11 cellular contexts compared by ENCODE assay signal in genomic region chr16:58198739-58199411, GRCh38. TPM values are rescaled to one million over a fixed set of nuclear protein-coding genes. Genes with fewer than 3 reads are reported as not detected.
DNase-seq lines count a peak whose midpoint lies in the region; ATAC-seq and TF ChIP-seq lines count a peak whose summit lies in the region.
"Had no signal": no experiment of that assay in that cellular context is flagged by ENCODE, and none has a peak within 500 bp of the region (broad histone marks: within the 10 kb centered on the region; RNA-seq: fewer than 3 reads in every experiment).

No MANE protein-coding gene starts in this region.

- H3K27me3 ChIP-seq in SK-N-SH (ENCODE audit: insufficient read depth) (peaks cover 5% of the 10 kb centered on the region; the same call in 1 of the 2 replicates), osteoblast (ENCODE audit: insufficient read depth, low read length) (peaks cover 12% of the 10 kb centered on the region)

- peaks cover 29% of the 10 kb centered on the region for H3K4me1 Mint-ChIP-seq in dendritic cell treated with granulocyte-macrophage colony-stimulating factor and Interleukin-4, amounts not matched to agents 40 ng/mL and 50 ng/mL, for 4 days (ENCODE audit: low read depth)

- WGBS in SK-N-SH (ENCODE audit: low lambda C conversion rate), result 92% methylated on average over 3 of the region's 3 CpGs

- DNase-seq in SK-N-SH, result no peak
- peak; percentile 7 for DNase-seq in NAMALWA (ENCODE audit: low spot score)
- no peak for DNase-seq in osteoblast (ENCODE audit: insufficient read length, low spot score, missing footprints)
- DNase-seq in activated effector memory CD4-positive, alpha-beta T cell treated with Interleukin-2 at 50 U/mL for 16 hours, result no peak
- DNase-seq in left colon, result no peak

- peaks cover 36% of the 10 kb centered on the region for H3K79me2 ChIP-seq in SK-N-SH (ENCODE audit: insufficient read depth)
- H3K79me2 ChIP-seq in osteoblast (ENCODE audit: insufficient read depth, low read length), result peaks cover 34% of the 10 kb centered on the region

- H3K9me2 ChIP-seq in SK-N-SH, result no peaks in the 10 kb centered on the region

- TF ChIP-seq EP300 in SK-N-SH (IDR thresholded peaks at IDR 0.05; ENCODE audit: borderline replicate concordance in 1 of 2, low read depth in 1 of 2, low read length in 1 of 2), result no peak

- ATAC-seq in SK-N-SH treated with all-trans-retinoic acid at 6 μM for 48 hours (no peak), HG03159 (IDR thresholded peaks at IDR 0.05; ENCODE audit: unreplicated experiment) (no peak), left colon (no peak)

- H3K4me1 ChIP-seq in SK-N-SH (ENCODE audit: control insufficient read depth in 1 of 2, insufficient read depth in 2 of 2, low read depth in 1 of 2, low read length in 1 of 2) (peaks cover 6 to 15% of the 10 kb centered on the region in 2 experiments; a peak in 3 of 4 replicates), osteoblast (ENCODE audit: insufficient read depth, low read length) (peaks cover 12% of the 10 kb centered on the region)

- peaks cover 35% of the 10 kb centered on the region for H3K36me3 Mint-ChIP-seq in dendritic cell treated with granulocyte-macrophage colony-stimulating factor and Interleukin-4, amounts not matched to agents 40 ng/mL and 50 ng/mL, for 4 days (ENCODE audit: low read depth)

- CTCF ChIA-PET in SK-N-SH (lab: Yijun Ruan, JAX), result interaction anchor here (0.6 to 1.5 kb wide), 6 partner anchors 8 to 154 kb away, joined by 3 to 6 read pairs (median 3); no protein-coding TSS in a partner anchor

- no peaks in the 10 kb centered on the region for H3F3A ChIP-seq in SK-N-SH (replicated peaks; ENCODE audit: insufficient read depth)

- H3K4me3 Mint-ChIP-seq in dendritic cell treated with granulocyte-macrophage colony-stimulating factor and Interleukin-4, amounts not matched to agents 40 ng/mL and 50 ng/mL, for 4 days, result peak overlapping the region; percentile 79

- H3K27ac ChIP-seq in SK-N-SH (ENCODE audit: low read depth in 2 of 2, low read length in 1 of 2) (no peak overlapping the region), osteoblast (ENCODE audit: low read depth, low read length) (no peak overlapping the region)
- H3K27ac ChIP-seq: 22Rv1, thoracic aorta had no signal

- TF ChIP-seq CTCF in SK-N-SH (IDR thresholded peaks at IDR 0.05), result no peak
- TF ChIP-seq CTCF in osteoblast (IDR thresholded peaks at IDR 0.05; ENCODE audit: extremely low read depth, low read depth, low read length), result no peak

- H3K4me2 ChIP-seq in SK-N-SH, result peak overlapping the region; percentile 82; the same call in 1 of the 2 replicates
- peak overlapping the region; percentile 90 for H3K4me2 ChIP-seq in osteoblast (ENCODE audit: insufficient read depth, low read length)

- H2AFZ ChIP-seq in SK-N-SH (ENCODE audit: low read depth) (peak overlapping the region; percentile 89; the same call in 1 of the 2 replicates), osteoblast (ENCODE audit: low read length) (peak overlapping the region; percentile 91)

- H3K9me3 Mint-ChIP-seq in dendritic cell treated with granulocyte-macrophage colony-stimulating factor and Interleukin-4, amounts not matched to agents 40 ng/mL and 50 ng/mL, for 4 days, result no peaks in the 10 kb centered on the region

- TF ChIP-seq RAD21 in SK-N-SH (IDR thresholded peaks at IDR 0.05; ENCODE audit: low read length), result no peak

- H3K9me3 ChIP-seq in SK-N-SH (no peaks in the 10 kb centered on the region), osteoblast (ENCODE audit: low read depth, low read length) (no peaks in the 10 kb centered on the region)
- H3K9me3 ChIP-seq: gastroesophageal sphincter, thoracic aorta had no signal

- H3K36me3 ChIP-seq in SK-N-SH (replicated peaks in 1 of 2; ENCODE audit: control insufficient read depth in 1 of 2, insufficient read depth in 2 of 2, low read length in 1 of 2), result peaks cover 23 to 25% of the 10 kb centered on the region in 2 experiments
- H3K36me3 ChIP-seq in osteoblast (ENCODE audit: insufficient read depth, low read length), result peaks cover 21% of the 10 kb centered on the region
- H3K36me3 ChIP-seq: thoracic aorta had no signal

- H3K27ac Mint-ChIP-seq in dendritic cell treated with granulocyte-macrophage colony-stimulating factor and Interleukin-4, amounts not matched to agents 40 ng/mL and 50 ng/mL, for 4 days, result peak overlapping the region; percentile 82

- H3K9ac ChIP-seq in SK-N-SH, result no peak overlapping the region

- POLR2A ChIA-PET in SK-N-SH (lab: Yijun Ruan, JAX), result no interaction called here

- peaks cover 16% of the 10 kb centered on the region for H4K20me1 ChIP-seq in SK-N-SH (ENCODE audit: insufficient read depth)
- H4K20me1 ChIP-seq in osteoblast (ENCODE audit: insufficient read depth, low read length), result peaks cover 13% of the 10 kb centered on the region

- H3K27me3 Mint-ChIP-seq in dendritic cell treated with granulocyte-macrophage colony-stimulating factor and Interleukin-4, amounts not matched to agents 40 ng/mL and 50 ng/mL, for 4 days, result peaks cover 32% of the 10 kb centered on the region

- peak overlapping the region in 1 of 2 experiments; percentile 68; a peak in 1 of 4 replicates for H3K4me3 ChIP-seq in SK-N-SH (ENCODE audit: low read depth in 2 of 2, low read length in 1 of 2)
- H3K4me3 ChIP-seq in osteoblast (ENCODE audit: insufficient read depth, low read length), result no peak overlapping the region

- intact Hi-C loops in dendritic cell treated with granulocyte-macrophage colony-stimulating factor and Interleukin-4, amounts not matched to agents 40 ng/mL and 50 ng/mL, for 4 days (cut with micrococcal nuclease), result loop anchor here (5.0 kb wide), 1 partner anchor 172 kb away; the partner anchor contains the start of gene MMP15
- intact Hi-C loops in left colon (cut with DNase I, micrococcal nuclease), result loop anchor here in 1 of 2 donors (10.0 kb wide), 2 partner anchors 64 to 174 kb away; partner anchors contain the start of gene MMP15

TF ChIP-seq in SK-N-SH, 30 proteins besides CTCF, POLR2A, EP300 and RAD21:
- TF ChIP-seq GATA2 (CRISPR knock-in tag; IDR thresholded peaks at IDR 0.05), result no peak
- no peak for TF ChIP-seq SIN3A (IDR thresholded peaks at IDR 0.05; ENCODE audit: borderline replicate concordance, low read depth, low read length)
- no peak for TF ChIP-seq POLR2AphosphoS5 (IDR thresholded peaks at IDR 0.05; ENCODE audit: low read depth, low read length)
- TF ChIP-seq FOXJ3 (CRISPR knock-in tag; IDR thresholded peaks at IDR 0.05), result no peak
- TF ChIP-seq NRF1 (IDR thresholded peaks at IDR 0.05; ENCODE audit: low read depth, low read length), result no peak
- no peak for TF ChIP-seq IRF3 (IDR thresholded peaks at IDR 0.05; ENCODE audit: low read depth, low read length)
- TF ChIP-seq GABPA (IDR thresholded peaks at IDR 0.05; ENCODE audit: low read depth), result no peak

TF ChIP-seq in SK-N-SH treated with all-trans-retinoic acid at 6 μM for 48 hours, 23 proteins besides CTCF, POLR2A, EP300 and RAD21:
- TF ChIP-seq ZFP30 (CRISPR knock-in tag; IDR thresholded peaks at IDR 0.05) (no peak), ESRRG (CRISPR knock-in tag; IDR thresholded peaks at IDR 0.05) (no peak), ARNTL (CRISPR knock-in tag; IDR thresholded peaks at IDR 0.05; ENCODE audit: borderline replicate concordance, low read depth) (no peak)

RNA-seq across cellular contexts. Expression of gene CSNK2A2, which starts 1.0 kb away (rescaled TPM):
- polyA plus RNA-seq in SK-N-SH (2012; rRNA removed), result 25.8 and 27.0 TPM in 2 replicates
- 37.8 and 39.0 TPM in 2 replicates for polyA plus RNA-seq in SK-N-SH (2012; cell fraction: cytosol; rRNA removed)
- polyA plus RNA-seq in SK-N-SH (2012; cell fraction: nucleus; rRNA removed), result 23.2 and 30.5 TPM in 2 replicates
- total RNA-seq in osteoblast, result 38.6 and 40.5 TPM in 2 replicates
- total RNA-seq in left colon, result 10 to 100 TPM; 47.5 to 53.8 TPM
